Comparison of ENCODE assay signal across 11 cellular contexts in the genomic region with DNA sequence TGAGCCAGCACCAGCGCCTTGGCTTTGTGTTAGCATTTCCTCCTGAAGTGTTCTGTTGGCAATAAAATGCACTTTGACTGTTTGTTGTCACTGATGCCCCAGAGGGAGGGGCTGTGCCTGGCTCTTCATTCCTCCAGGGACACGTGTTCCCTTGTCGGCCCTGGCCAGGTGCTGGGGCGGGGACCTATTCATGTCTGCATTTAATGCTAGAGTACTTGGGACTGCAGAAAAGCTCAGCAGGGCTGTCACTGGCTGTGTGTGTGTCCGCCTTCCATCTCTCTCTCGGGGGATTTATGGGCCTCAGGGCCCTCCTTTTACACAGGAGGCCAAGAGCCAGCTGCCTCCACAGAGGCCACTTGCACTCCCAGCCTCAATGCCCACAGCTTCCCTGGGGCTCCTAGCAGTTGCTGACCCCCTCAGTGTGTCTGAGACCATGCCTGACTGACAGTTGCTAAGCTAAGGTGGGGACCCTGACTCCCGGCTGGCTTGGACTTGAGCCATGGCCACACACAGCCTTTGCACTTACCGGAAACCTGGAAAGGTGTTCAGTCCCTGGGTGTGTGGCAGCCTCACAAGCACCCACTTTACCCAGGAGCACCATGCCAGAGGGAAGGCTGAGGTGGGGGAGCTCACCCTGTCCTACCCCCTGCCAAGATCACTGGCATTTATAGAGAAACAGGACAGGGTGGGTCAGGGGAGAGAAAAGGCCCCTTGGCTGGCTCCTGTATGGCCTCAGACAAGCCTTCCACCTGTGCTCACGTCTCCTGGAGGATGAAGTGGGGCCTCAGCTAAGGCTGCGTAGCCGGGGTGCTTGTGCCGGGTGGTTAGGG. TPM values are rescaled to one million over a fixed set of nuclear protein-coding genes. Genes with fewer than 3 reads are reported as not detected.
DNase-seq lines count a peak whose midpoint lies in the region; ATAC-seq and TF ChIP-seq lines count a peak whose summit lies in the region.
"Had no signal": no experiment of that assay in that cellular context is flagged by ENCODE, and none has a peak within 500 bp of the region (broad histone marks: within the 10 kb centered on the region; RNA-seq: fewer than 3 reads in every experiment).

No MANE protein-coding gene starts in this region.

- peaks cover 8 to 15% of the 10 kb centered on the region in 2 experiments for H3K4me1 ChIP-seq in neutrophil (ENCODE audit: control insufficient read depth in 1 of 2, insufficient read depth in 1 of 2, low read depth in 1 of 2, low read length in 1 of 2)

- DNase-seq in DMS79 (lab: John Stamatoyannopoulos, UW): peak; percentile 64
- peak; percentile 92 for DNase-seq in NCI-H510A (lab: John Stamatoyannopoulos, UW)
- DNase-seq in pons (ENCODE audit: low spot score): no peak
- DNase-seq in kidney glomerular epithelial cell (lab: John Stamatoyannopoulos, UW): no peak
- DNase-seq: GOT3, KG1 had no signal

- peak; percentile 24 for ATAC-seq in esophagus mucosa
- ATAC-seq in GM19023 (IDR thresholded peaks at IDR 0.05; ENCODE audit: unreplicated experiment): no peak
- no peak for ATAC-seq in GM18498 (IDR thresholded peaks at IDR 0.05; ENCODE audit: unreplicated experiment)
- ATAC-seq: activated CD4-positive, CD25-positive, alpha-beta regulatory T cell treated with anti-CD3 and anti-CD28 coated beads, Interleukin-2, amount 50 U/mL, for 24 hours had no signal

- no peaks in the 10 kb centered on the region for H3K27me3 ChIP-seq in neutrophil

- no peak for TF ChIP-seq CTCF in neutrophil (IDR thresholded peaks at IDR 0.05)

- H3K4me3 ChIP-seq in neutrophil (ENCODE audit: low read depth in 1 of 2, low read length in 1 of 2): no peak overlapping the region

- peak overlapping the region; percentile 41 for H3K27ac ChIP-seq in neutrophil

- no peaks in the 10 kb centered on the region for H3K9me3 ChIP-seq in neutrophil

- peaks cover 86% of the 10 kb centered on the region for H3K36me3 ChIP-seq in neutrophil

RNA-seq across cellular contexts. Expression of a gene that starts 27.8 kb away (rescaled TPM):
- 26.4 TPM for total RNA-seq in esophagus mucosa

RNA-seq across cellular contexts. Expression of a gene that starts 32.8 kb away (rescaled TPM):
- 51.4 TPM for total RNA-seq in esophagus mucosa

Comparison
In these comparisons a context has a peak if more than half of its experiments do, and no peak if none do; other contexts are left out.
1. DNase-seq: peak in DMS79 (single experiment) and NCI-H510A (single experiment); none in pons (single experiment) and kidney glomerular epithelial cell (single experiment).